21 cellular contexts compared by ENCODE assay signal in the genomic region with DNA sequence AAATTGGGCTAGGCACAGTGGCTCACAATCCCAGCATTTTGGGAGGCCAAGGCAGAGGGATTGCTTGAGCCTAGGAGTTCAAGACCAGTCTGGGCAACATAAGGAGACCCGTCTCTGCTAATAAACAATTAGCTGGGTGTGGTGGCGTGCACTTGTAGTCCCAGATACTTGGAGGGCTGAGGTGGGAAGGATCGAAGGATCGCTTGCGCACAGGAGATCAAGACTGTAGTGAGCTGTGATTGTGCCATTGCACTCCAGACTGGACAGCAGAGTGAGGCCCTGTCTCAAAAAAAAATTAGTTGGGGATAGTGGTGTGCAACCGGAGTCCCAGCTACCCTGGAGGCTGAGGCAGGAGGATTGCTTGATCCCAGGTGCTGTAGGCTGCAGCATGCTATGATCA.
"Had no signal": no experiment of that assay in that cellular context is flagged by ENCODE, and none has a peak within 500 bp of the region (broad histone marks: within the 10 kb centered on the region; RNA-seq: fewer than 3 reads in every experiment).

No MANE protein-coding gene starts in this region.

- ATAC-seq: effector memory CD8-positive, alpha-beta T cell; gastroesophageal sphincter; left cardiac atrium; lower lobe of right lung; pancreas had no signal

- H2AFZ ChIP-seq: hepatocyte had no signal

- H3K4me3 ChIP-seq: esophagus muscularis mucosa, gastroesophageal sphincter, hepatocyte, left ventricle myocardium inferior, lower lobe of right lung, pancreas, prostate gland, smooth muscle cell, tibial artery, upper lobe of left lung, uterus had no signal

- H3K9me3 ChIP-seq: esophagus muscularis mucosa, gastroesophageal sphincter, left ventricle myocardium inferior, lower lobe of right lung, pancreas, prostate gland, tibial artery, upper lobe of left lung, uterus had no signal

- H3K79me2 ChIP-seq: hepatocyte had no signal

- H3K27ac ChIP-seq: epithelial cell of prostate, esophagus muscularis mucosa, gastroesophageal sphincter, hepatocyte, left ventricle myocardium inferior, lower lobe of right lung, pancreas, prostate gland, tibial artery, upper lobe of left lung, uterus had no signal

- H3K9me3 Mint-ChIP-seq: effector memory CD8-positive, alpha-beta T cell; memory B cell; nephron; stimulated activated naive CD8-positive, alpha-beta T cell treated with anti-CD3 and anti-CD28 coated beads, Interleukin-15, Interleukin-2, amounts not matched to agents 100 ng/mL and 50 ng/mL, for 24 hours had no signal

- DNase-seq: effector memory CD8-positive, alpha-beta T cell; kidney; left cardiac atrium; left ventricle myocardium inferior; lower lobe of right lung; midbrain; occipital lobe; pancreas; stimulated activated CD4-positive, alpha-beta T cell treated with anti-CD3 and anti-CD28 coated beads, Interleukin-2, amount 100 ng/mL, for 48 hours; tibial artery; upper lobe of left lung; uterus had no signal

- H3K27me3 Mint-ChIP-seq: effector memory CD8-positive, alpha-beta T cell; memory B cell; stimulated activated naive CD8-positive, alpha-beta T cell treated with anti-CD3 and anti-CD28 coated beads, Interleukin-15, Interleukin-2, amounts not matched to agents 100 ng/mL and 50 ng/mL, for 24 hours had no signal

- H3K4me3 Mint-ChIP-seq: effector memory CD8-positive, alpha-beta T cell; memory B cell; nephron; stimulated activated naive CD8-positive, alpha-beta T cell treated with anti-CD3 and anti-CD28 coated beads, Interleukin-15, Interleukin-2, amounts not matched to agents 100 ng/mL and 50 ng/mL, for 24 hours had no signal

- H3K36me3 Mint-ChIP-seq: memory B cell had no signal

- H3K27ac Mint-ChIP-seq: effector memory CD8-positive, alpha-beta T cell; memory B cell; stimulated activated naive CD8-positive, alpha-beta T cell treated with anti-CD3 and anti-CD28 coated beads, Interleukin-15, Interleukin-2, amounts not matched to agents 100 ng/mL and 50 ng/mL, for 24 hours had no signal

- H3K36me3 ChIP-seq: esophagus muscularis mucosa, gastroesophageal sphincter, left ventricle myocardium inferior, lower lobe of right lung, pancreas, prostate gland, tibial artery, upper lobe of left lung, uterus had no signal

- H3K27me3 ChIP-seq: esophagus muscularis mucosa, gastroesophageal sphincter, hepatocyte, pancreas, tibial artery, upper lobe of left lung, uterus had no signal

- H3K4me1 ChIP-seq: esophagus muscularis mucosa, gastroesophageal sphincter, left ventricle myocardium inferior, lower lobe of right lung, pancreas, prostate gland, tibial artery, upper lobe of left lung, uterus had no signal

- H3K4me2 ChIP-seq: hepatocyte, smooth muscle cell had no signal
